ENCODE assay signal across 30 cellular contexts in the genomic region with DNA sequence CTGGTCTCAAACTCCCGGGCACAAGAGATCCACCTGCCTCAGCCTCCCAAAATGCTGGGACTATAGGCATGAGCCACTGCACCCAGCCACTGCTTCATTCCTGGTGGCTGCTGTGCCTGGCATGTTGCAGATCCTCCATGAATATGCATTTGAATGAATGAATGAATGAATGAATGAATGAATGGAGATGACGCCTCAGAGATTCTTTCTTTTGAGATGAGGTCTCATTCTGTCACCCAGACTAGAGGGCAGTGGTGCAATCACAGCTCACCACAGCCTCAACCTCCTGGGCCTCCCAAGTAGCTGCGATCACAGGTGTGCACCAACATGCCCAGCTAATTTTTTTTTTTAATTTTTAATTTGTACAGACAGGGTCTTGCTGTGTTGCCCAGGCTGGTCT. TPM values are rescaled to one million over a fixed set of nuclear protein-coding genes. Genes with fewer than 3 reads are reported as not detected.
"Had no signal": no experiment of that assay in that cellular context is flagged by ENCODE, and none has a peak within 500 bp of the region (broad histone marks: within the 10 kb centered on the region; RNA-seq: fewer than 3 reads in every experiment).

No MANE protein-coding gene starts in this region.

- H3K4me3 Mint-ChIP-seq: activated B cell treated with CpG ODN at 0.5 μM for 24 hours; activated CD4-positive, alpha-beta T cell treated with anti-CD3 and anti-CD28 coated beads, Interleukin-2, amount 10 ng/mL, durations not matched to agents 24 days and 14 days; activated naive CD4-positive, alpha-beta T cell treated with anti-CD3 and anti-CD28 coated beads for 36 hours; activated T-cell treated with anti-CD3 and anti-CD28 coated beads, Interleukin-2, amount 50 U/mL, for 4 hours had no signal

- H3K27ac ChIP-seq: ascending aorta, body of pancreas, SK-N-MC had no signal

- H3K4me3 ChIP-seq: ascending aorta, body of pancreas, SK-N-MC had no signal

- H3K27me3 ChIP-seq: ascending aorta, body of pancreas had no signal

- H3K9me3 ChIP-seq: ascending aorta, body of pancreas had no signal

- H3K27ac Mint-ChIP-seq: activated B cell treated with CpG ODN at 0.5 μM for 24 hours; activated CD4-positive, alpha-beta T cell treated with anti-CD3 and anti-CD28 coated beads, Interleukin-2, amount 10 ng/mL, durations not matched to agents 24 days and 14 days; activated CD8-positive, alpha-beta memory T cell treated with anti-CD3 and anti-CD28 coated beads, Interleukin-2, amount 10 ng/mL, durations not matched to agents 7 days and 5 days; activated naive CD4-positive, alpha-beta T cell treated with anti-CD3 and anti-CD28 coated beads for 36 hours had no signal

- ATAC-seq: activated CD8-positive, alpha-beta memory T cell treated with anti-CD3 and anti-CD28 coated beads, Interleukin-2, amount 10 ng/mL, durations not matched to agents 7 days and 5 days; activated T-cell treated with anti-CD3 and anti-CD28 coated beads, Interleukin-2, amount 50 U/mL, for 4 hours; body of pancreas; Panc1; Right ventricle myocardium inferior had no signal

- H3K27me3 Mint-ChIP-seq: activated B cell treated with CpG ODN at 0.5 μM for 24 hours; activated CD4-positive, alpha-beta T cell treated with anti-CD3 and anti-CD28 coated beads, Interleukin-2, amount 10 ng/mL, durations not matched to agents 24 days and 14 days; activated CD8-positive, alpha-beta memory T cell treated with anti-CD3 and anti-CD28 coated beads, Interleukin-2, amount 10 ng/mL, durations not matched to agents 7 days and 5 days; central memory CD8-positive, alpha-beta T cell had no signal

- DNase-seq: activated B cell treated with CpG ODN at 0.5 μM for 24 hours; activated CD4-positive, alpha-beta T cell treated with anti-CD3 and anti-CD28 coated beads for 1 hour; activated CD4-positive, alpha-beta T cell treated with anti-CD3 and anti-CD28 coated beads, Interleukin-2, amount 10 ng/mL, durations not matched to agents 24 days and 14 days; activated CD4-positive, alpha-beta T cell treated with anti-CD3 and anti-CD28 coated beads, Interleukin-2, amount 50 U/mL, for 48 hours; activated CD8-positive, alpha-beta memory T cell treated with anti-CD3 and anti-CD28 coated beads, Interleukin-2, amount 10 ng/mL, durations not matched to agents 7 days and 5 days; activated effector memory CD4-positive, alpha-beta T cell treated with anti-CD3 and anti-CD28 coated beads, Interleukin-2, amount 50 U/mL, for 16 hours; activated naive CD4-positive, alpha-beta T cell treated with anti-CD3 and anti-CD28 coated beads for 36 hours; activated T-cell treated with anti-CD3 and anti-CD28 coated beads, Interleukin-2, amount 50 U/mL, for 4 hours; amniotic stem cell; body of pancreas; KG1; MV-4-11; NCI-H1105; NCI-H1436 treated with DMSO at 0.1 percent for 48 hours; NCI-H187; NCI-H2081; NCI-H510A treated with DMSO at 0.1 percent for 48 hours; NCI-H69; NK-92 treated with Interleukin-12 subunit alpha and Interleukin-12 subunit beta, amount 100 ng/mL, for 24 hours; OCI-M1; RPMI8226; T-helper 1 cell had no signal

- H3K9me3 Mint-ChIP-seq: activated B cell treated with CpG ODN at 0.5 μM for 24 hours; activated CD4-positive, alpha-beta T cell treated with anti-CD3 and anti-CD28 coated beads, Interleukin-2, amount 10 ng/mL, durations not matched to agents 24 days and 14 days; activated naive CD4-positive, alpha-beta T cell treated with anti-CD3 and anti-CD28 coated beads for 36 hours; activated T-cell treated with anti-CD3 and anti-CD28 coated beads, Interleukin-2, amount 50 U/mL, for 4 hours; central memory CD8-positive, alpha-beta T cell had no signal

- H3K4me1 ChIP-seq: body of pancreas had no signal

- H3K36me3 ChIP-seq: ascending aorta had no signal

RNA-seq across cellular contexts. Expression of a gene that starts 5.2 kb away (rescaled TPM):
- total RNA-seq: bronchial epithelial cell, LHCN-M2, MCF 10A had no signal

RNA-seq across cellular contexts. Expression of a gene that starts 10.7 kb away (rescaled TPM):
- total RNA-seq: MCF 10A had no signal
